ENCODE assay signal across 18 cellular contexts in genomic region chr3:60746043-60746638, GRCh38.
"Had no signal": no experiment of that assay in that cellular context is flagged by ENCODE, and none has a peak within 500 bp of the region (broad histone marks: within the 10 kb centered on the region; RNA-seq: fewer than 3 reads in every experiment).

No MANE protein-coding gene starts in this region.

- H3K4me1 ChIP-seq: colonic mucosa, right lobe of liver, suprapubic skin had no signal

- DNase-seq: activated CD4-positive, alpha-beta T cell treated with anti-CD3 and anti-CD28 coated beads, Interleukin-2, amount 50 U/mL, for 48 hours; activated naive CD4-positive, alpha-beta T cell; activated naive CD8-positive, alpha-beta T cell treated with anti-CD3 and anti-CD28 coated beads for 36 hours; amygdala; brain microvascular endothelial cell; central memory CD4-positive, alpha-beta T cell; colonic mucosa; endodermal cell; kidney; left ventricle myocardium superior; mucosa of descending colon; naive B cell; ovary; right lobe of liver; small intestine; stimulated activated CD4-positive, alpha-beta T cell treated with anti-CD3 and anti-CD28 coated beads, Interleukin-4, amount 100 ng/mL, for 1 hour; stimulated activated naive CD8-positive, alpha-beta T cell treated with anti-CD3 and anti-CD28 coated beads, Interleukin-15, amount 100 ng/mL, for 72 hours had no signal

- H3K36me3 ChIP-seq: brain microvascular endothelial cell, colonic mucosa, ovary, right lobe of liver, suprapubic skin had no signal

- H3K27ac ChIP-seq: brain microvascular endothelial cell, colonic mucosa, ovary, right lobe of liver, suprapubic skin had no signal

- H3K4me3 ChIP-seq: colonic mucosa, mucosa of descending colon, ovary, right lobe of liver, suprapubic skin had no signal

- H3K9me3 ChIP-seq: colonic mucosa, right lobe of liver, suprapubic skin had no signal

- H3K27me3 ChIP-seq: brain microvascular endothelial cell, colonic mucosa, ovary, right lobe of liver, suprapubic skin had no signal

- ATAC-seq: left ventricle myocardium superior; mucosa of descending colon; right lobe of liver; stimulated activated naive CD8-positive, alpha-beta T cell treated with anti-CD3 and anti-CD28 coated beads, Interleukin-15, amount 100 ng/mL, for 72 hours had no signal
